ENCODE assay signal across 15 cellular contexts in genomic region chr7:104482362-104483042, GRCh38.
DNase-seq lines count a peak whose midpoint lies in the region; TF ChIP-seq lines count a peak whose summit lies in the region.
"Had no signal": no experiment of that assay in that cellular context is flagged by ENCODE, and none has a peak within 500 bp of the region (broad histone marks: within the 10 kb centered on the region; RNA-seq: fewer than 3 reads in every experiment).

No MANE protein-coding gene starts in this region.

- no peak for TF ChIP-seq CTCF in WERI-Rb-1 (IDR thresholded peaks at IDR 0.05; ENCODE audit: low read depth, low read length)
- TF ChIP-seq CTCF in left ventricle myocardium inferior (IDR thresholded peaks at IDR 0.05; ENCODE audit: borderline replicate concordance), result no peak

- H3K27me3 ChIP-seq in WERI-Rb-1 (ENCODE audit: insufficient read depth, low read depth, severe bottlenecking) (no peaks in the 10 kb centered on the region), left ventricle myocardium inferior (ENCODE audit: low read depth) (no peaks in the 10 kb centered on the region)

- H3K27ac ChIP-seq in WERI-Rb-1, result no peak overlapping the region
- no peak overlapping the region for H3K27ac ChIP-seq in left ventricle myocardium inferior (replicated peaks)
- H3K27ac ChIP-seq: A549 had no signal

- no peaks in the 10 kb centered on the region for H3K9me3 ChIP-seq in WERI-Rb-1 (ENCODE audit: severe bottlenecking)
- H3K9me3 ChIP-seq in left ventricle myocardium inferior (replicated peaks), result no peaks in the 10 kb centered on the region
- H3K9me3 ChIP-seq: A549 had no signal

- H3K36me3 ChIP-seq in WERI-Rb-1 (no peaks in the 10 kb centered on the region), left ventricle myocardium inferior (no peaks in the 10 kb centered on the region)

- no peaks in the 10 kb centered on the region for H3K4me1 ChIP-seq in left ventricle myocardium inferior
- H3K4me1 ChIP-seq: A549 had no signal

- H3K4me3 ChIP-seq in WERI-Rb-1 (ENCODE audit: low read depth, low read length), result no peak overlapping the region
- no peak overlapping the region for H3K4me3 ChIP-seq in left ventricle myocardium inferior
- H3K4me3 ChIP-seq: A549 had no signal

- intact Hi-C loops in left ventricle myocardium inferior (cut with micrococcal nuclease), result no loop called here

- DNase-seq in NCI-H2196 (lab: John Stamatoyannopoulos, UW; ENCODE audit: unreplicated experiment), result peak; percentile 6
- no peak for DNase-seq in NCI-H2196 treated with DMSO at 0.1 percent for 48 hours (lab: John Stamatoyannopoulos, UW; ENCODE audit: unreplicated experiment)
- DNase-seq in NCI-H2171 (lab: John Stamatoyannopoulos, UW), result peak; percentile 88
- peak; percentile 13 for DNase-seq in WERI-Rb-1
- no peak for DNase-seq in activated CD4-positive, alpha-beta T cell treated with anti-CD3 and anti-CD28 coated beads, Interleukin-2, amount 50 U/mL, for 48 hours
- DNase-seq in HCEC 1CT, result no peak
- no peak for DNase-seq in T-helper 1 cell
- no peak for DNase-seq in left ventricle myocardium inferior
- DNase-seq: activated CD4-positive, alpha-beta T cell treated with anti-CD3 and anti-CD28 coated beads, Interleukin-2, amount 10 ng/mL, durations not matched to agents 7 days and 5 days; activated T-cell treated with anti-CD3 and anti-CD28 coated beads, Interleukin-2, amount 50 U/mL, for 4 hours; central memory CD4-positive, alpha-beta T cell; GDM1; left ventricle myocardium superior; stimulated activated CD4-positive, alpha-beta T cell treated with anti-CD3 and anti-CD28 coated beads, Interleukin-4, amount 100 ng/mL, for 4 hours had no signal

Comparison
In these comparisons a context has a peak if more than half of its experiments do, and no peak if none do; other contexts are left out.
1. DNase-seq: peak in NCI-H2196 (single experiment), NCI-H2171 (single experiment) and WERI-Rb-1 (single experiment); none in NCI-H2196 treated with DMSO at 0.1 percent for 48 hours (single experiment), activated CD4-positive, alpha-beta T cell treated with anti-CD3 and anti-CD28 coated beads, Interleukin-2, amount 50 U/mL, for 48 hours (0 of 2), HCEC 1CT (single experiment), T-helper 1 cell (0 of 5) and left ventricle myocardium inferior (single experiment).